28 cellular contexts compared by ENCODE assay signal in genomic region chr13:48356750-48357149, GRCh38.
"Had no signal": no experiment of that assay in that cellular context is flagged by ENCODE, and none has a peak within 500 bp of the region (broad histone marks: within the 10 kb centered on the region; RNA-seq: fewer than 3 reads in every experiment).

No MANE protein-coding gene starts in this region.

- H3K27ac ChIP-seq: ascending aorta, breast epithelium, esophagus muscularis mucosa, foreskin keratinocyte, gastroesophageal sphincter had no signal

- H3K27ac Mint-ChIP-seq: activated CD4-positive, alpha-beta memory T cell treated with anti-CD3 and anti-CD28 coated beads, Interleukin-2, amount 10 ng/mL, durations not matched to agents 7 days and 5 days; activated CD4-positive, alpha-beta T cell treated with anti-CD3 and anti-CD28 coated beads for 36 hours; activated CD4-positive, alpha-beta T cell treated with anti-CD3 and anti-CD28 coated beads, Interleukin-2, amount 10 ng/mL, durations not matched to agents 24 days and 14 days; activated naive CD4-positive, alpha-beta T cell treated with anti-CD3 and anti-CD28 coated beads, Interleukin-2, amount 10 ng/mL, durations not matched to agents 7 days and 5 days; activated naive CD4-positive, alpha-beta T cell treated with anti-CD3 and anti-CD28 coated beads, Interleukin-2, amount 50 U/mL, for 72 hours; activated naive CD8-positive, alpha-beta T cell treated with anti-CD3 and anti-CD28 coated beads, Interleukin-2, amount 10 ng/mL, durations not matched to agents 7 days and 5 days; activated T-cell treated with anti-CD3 and anti-CD28 coated beads, Interleukin-2, amount 50 U/mL, for 24 hours; activated T-cell treated with anti-CD3 and anti-CD28 coated beads, Interleukin-2, amount 50 U/mL, for 72 hours; brain had no signal

- H3K36me3 ChIP-seq: breast epithelium had no signal

- H3K27me3 ChIP-seq: ascending aorta, breast epithelium, esophagus muscularis mucosa, foreskin keratinocyte, gastroesophageal sphincter had no signal

- FAIRE-seq: colon, endothelial cell of umbilical vein had no signal

- H3K27me3 Mint-ChIP-seq: activated CD4-positive, alpha-beta memory T cell treated with anti-CD3 and anti-CD28 coated beads, Interleukin-2, amount 10 ng/mL, durations not matched to agents 7 days and 5 days; activated CD4-positive, alpha-beta T cell treated with anti-CD3 and anti-CD28 coated beads for 36 hours; activated CD4-positive, alpha-beta T cell treated with anti-CD3 and anti-CD28 coated beads, Interleukin-2, amount 10 ng/mL, durations not matched to agents 24 days and 14 days; activated naive CD4-positive, alpha-beta T cell treated with anti-CD3 and anti-CD28 coated beads, Interleukin-2, amount 10 ng/mL, durations not matched to agents 7 days and 5 days; activated naive CD8-positive, alpha-beta T cell treated with anti-CD3 and anti-CD28 coated beads, Interleukin-2, amount 10 ng/mL, durations not matched to agents 7 days and 5 days; activated T-cell treated with anti-CD3 and anti-CD28 coated beads, Interleukin-2, amount 50 U/mL, for 24 hours; brain; central memory CD8-positive, alpha-beta T cell; effector memory CD8-positive, alpha-beta T cell had no signal

- H3K4me3 Mint-ChIP-seq: activated CD4-positive, alpha-beta memory T cell treated with anti-CD3 and anti-CD28 coated beads, Interleukin-2, amount 10 ng/mL, durations not matched to agents 7 days and 5 days; activated CD4-positive, alpha-beta T cell treated with anti-CD3 and anti-CD28 coated beads for 36 hours; activated CD4-positive, alpha-beta T cell treated with anti-CD3 and anti-CD28 coated beads, Interleukin-2, amount 10 ng/mL, durations not matched to agents 24 days and 14 days; activated naive CD4-positive, alpha-beta T cell treated with anti-CD3 and anti-CD28 coated beads, Interleukin-2, amount 10 ng/mL, durations not matched to agents 7 days and 5 days; activated naive CD8-positive, alpha-beta T cell treated with anti-CD3 and anti-CD28 coated beads, Interleukin-2, amount 10 ng/mL, durations not matched to agents 7 days and 5 days; activated T-cell treated with anti-CD3 and anti-CD28 coated beads, Interleukin-2, amount 50 U/mL, for 24 hours; activated T-cell treated with anti-CD3 and anti-CD28 coated beads, Interleukin-2, amount 50 U/mL, for 72 hours; brain; central memory CD8-positive, alpha-beta T cell; effector memory CD8-positive, alpha-beta T cell had no signal

- H3K4me3 ChIP-seq: ascending aorta, breast epithelium, esophagus muscularis mucosa, gastroesophageal sphincter had no signal

- DNase-seq: activated CD4-positive, alpha-beta memory T cell treated with anti-CD3 and anti-CD28 coated beads, Interleukin-2, amount 10 ng/mL, durations not matched to agents 7 days and 5 days; activated CD4-positive, alpha-beta T cell treated with anti-CD3 and anti-CD28 coated beads for 36 hours; activated CD4-positive, alpha-beta T cell treated with anti-CD3 and anti-CD28 coated beads, Interleukin-2, amount 10 ng/mL, durations not matched to agents 24 days and 14 days; activated CD4-positive, CD25-positive, alpha-beta regulatory T cell; activated CD4-positive, CD25-positive, alpha-beta regulatory T cell treated with anti-CD3 and anti-CD28 coated beads, Interleukin-2, amount 50 U/mL, for 72 hours; activated CD8-positive, alpha-beta memory T cell treated with anti-CD3 and anti-CD28 coated beads, Interleukin-2, amount 50 U/mL, for 48 hours; activated gamma-delta T cell; activated naive CD4-positive, alpha-beta T cell; activated naive CD4-positive, alpha-beta T cell treated with anti-CD3 and anti-CD28 coated beads, Interleukin-2, amount 10 ng/mL, durations not matched to agents 7 days and 5 days; activated naive CD8-positive, alpha-beta T cell treated with anti-CD3 and anti-CD28 coated beads, Interleukin-2, amount 10 ng/mL, durations not matched to agents 7 days and 5 days; activated T-cell treated with anti-CD3 and anti-CD28 coated beads for 4 hours; activated T-cell treated with anti-CD3 and anti-CD28 coated beads, Interleukin-2, amount 50 U/mL, for 24 hours; activated T-cell treated with anti-CD3 and anti-CD28 coated beads, Interleukin-2, amount 50 U/mL, for 72 hours; cortex of kidney; dermis blood vessel endothelial cell; effector CD4-positive, alpha-beta T cell; effector memory CD8-positive, alpha-beta T cell; T-helper 2 cell had no signal

- H3K4me1 Mint-ChIP-seq: activated CD4-positive, alpha-beta memory T cell treated with anti-CD3 and anti-CD28 coated beads, Interleukin-2, amount 10 ng/mL, durations not matched to agents 7 days and 5 days; activated CD4-positive, alpha-beta T cell treated with anti-CD3 and anti-CD28 coated beads for 36 hours; activated naive CD4-positive, alpha-beta T cell treated with anti-CD3 and anti-CD28 coated beads, Interleukin-2, amount 10 ng/mL, durations not matched to agents 7 days and 5 days; activated naive CD8-positive, alpha-beta T cell treated with anti-CD3 and anti-CD28 coated beads, Interleukin-2, amount 10 ng/mL, durations not matched to agents 7 days and 5 days; brain; central memory CD8-positive, alpha-beta T cell had no signal

- ATAC-seq: activated CD4-positive, alpha-beta T cell treated with anti-CD3 and anti-CD28 coated beads for 36 hours; activated naive CD4-positive, alpha-beta T cell treated with anti-CD3 and anti-CD28 coated beads, Interleukin-2, amount 50 U/mL, for 72 hours; activated T-cell treated with anti-CD3 and anti-CD28 coated beads, Interleukin-2, amount 50 U/mL, for 72 hours; effector memory CD8-positive, alpha-beta T cell; foreskin keratinocyte; gastroesophageal sphincter had no signal

- H3K4me1 ChIP-seq: ascending aorta, breast epithelium, esophagus muscularis mucosa, foreskin keratinocyte, gastroesophageal sphincter had no signal

- H3K9me3 ChIP-seq: esophagus muscularis mucosa, gastroesophageal sphincter had no signal
